8 cellular contexts compared by ENCODE assay signal in the genomic region with DNA sequence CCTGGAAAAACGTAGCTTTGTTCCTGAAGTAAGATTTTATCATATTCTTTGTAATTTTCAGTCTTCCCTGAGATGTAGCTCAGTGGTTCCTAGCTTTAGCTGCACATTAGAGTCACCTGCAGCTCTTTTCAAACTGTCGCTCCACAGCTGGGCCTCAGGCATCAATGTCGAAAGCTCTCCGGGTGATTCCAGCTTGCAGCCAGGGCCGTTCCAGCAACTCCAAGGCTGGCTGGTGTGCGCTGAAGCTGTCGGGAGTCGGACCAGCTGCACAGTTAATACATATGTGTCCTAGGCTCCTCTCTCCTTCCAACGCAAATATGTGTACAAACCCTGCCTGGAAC. TPM values are rescaled to one million over a fixed set of nuclear protein-coding genes. Genes with fewer than 3 reads are reported as not detected.
DNase-seq lines count a peak whose midpoint lies in the region; ATAC-seq and TF ChIP-seq lines count a peak whose summit lies in the region.

No MANE protein-coding gene starts in this region.

- ATAC-seq in HG02678 (IDR thresholded peaks at IDR 0.05; ENCODE audit: unreplicated experiment): peak; percentile 9
- peak; percentile 4; the same call in 1 of the 2 replicates for ATAC-seq in WTC11
- peak; percentile 6 for ATAC-seq in stimulated activated naive CD8-positive, alpha-beta T cell treated with anti-CD3 and anti-CD28 coated beads, Interleukin-15, amount 100 ng/mL, for 72 hours

- no peak for TF ChIP-seq CTCF in GM12875 (IDR thresholded peaks at IDR 0.05; ENCODE audit: borderline replicate concordance, insufficient read depth, low read depth, low read length)
- no peak for TF ChIP-seq CTCF in WTC11 (IDR thresholded peaks at IDR 0.05)

- POLR2A ChIA-PET in WTC11 (lab: Charles Lee): interaction anchor here (0.6 to 1.7 kb wide), 2 partner anchors 43 to 80 kb away, joined by 4 to 6 read pairs; a partner anchor contains a TSS

- H3K9me3 Mint-ChIP-seq in WTC11: no peaks in the 10 kb centered on the region
- no peaks in the 10 kb centered on the region for H3K9me3 Mint-ChIP-seq in stimulated activated naive CD8-positive, alpha-beta T cell treated with anti-CD3 and anti-CD28 coated beads, Interleukin-15, amount 100 ng/mL, for 72 hours

- H3K27me3 Mint-ChIP-seq in WTC11 (ENCODE audit: low read depth): peaks cover 5% of the 10 kb centered on the region; the same call in 1 of the 2 replicates
- H3K27me3 Mint-ChIP-seq in stimulated activated naive CD8-positive, alpha-beta T cell treated with anti-CD3 and anti-CD28 coated beads, Interleukin-15, amount 100 ng/mL, for 72 hours: no peaks in the 10 kb centered on the region

- H3K4me1 Mint-ChIP-seq in WTC11: peaks cover 23% of the 10 kb centered on the region
- peaks cover 54% of the 10 kb centered on the region for H3K4me1 Mint-ChIP-seq in stimulated activated naive CD8-positive, alpha-beta T cell treated with anti-CD3 and anti-CD28 coated beads, Interleukin-15, amount 100 ng/mL, for 72 hours

- peak overlapping the region; percentile 96 for H3K27ac Mint-ChIP-seq in WTC11
- peak overlapping the region; percentile 92 to 99 for H3K27ac Mint-ChIP-seq in stimulated activated naive CD8-positive, alpha-beta T cell treated with anti-CD3 and anti-CD28 coated beads, Interleukin-15, amount 100 ng/mL, for 72 hours

- no peaks in the 10 kb centered on the region for H3K36me3 Mint-ChIP-seq in WTC11

- H3K4me3 Mint-ChIP-seq in WTC11: peak overlapping the region; percentile 98
- peak overlapping the region; percentile 93 to 97 for H3K4me3 Mint-ChIP-seq in stimulated activated naive CD8-positive, alpha-beta T cell treated with anti-CD3 and anti-CD28 coated beads, Interleukin-15, amount 100 ng/mL, for 72 hours

- CTCF ChIA-PET in WTC11 (lab: Charles Lee): interaction anchor here (1.7 to 2.6 kb wide), 3 partner anchors 49 to 111 kb away, joined by 4 to 9 read pairs (median 8); no protein-coding TSS in a partner anchor

- H3K4me3 ChIP-seq in GM12875 (ENCODE audit: low read depth, low read length) (peak overlapping the region; percentile 83), iPS-11a (ENCODE audit: low read depth, low read length) (peak overlapping the region; percentile 93)

- DNase-seq in WTC11 (ENCODE audit: low spot score) (no peak), foreskin melanocyte (no peak), pons (ENCODE audit: low spot score) (no peak), GDM1 (lab: John Stamatoyannopoulos, UW) (no peak)
- DNase-seq in stimulated activated naive CD8-positive, alpha-beta T cell treated with anti-CD3 and anti-CD28 coated beads, Interleukin-15, amount 100 ng/mL, for 72 hours: no peak

TF ChIP-seq in WTC11, 78 proteins besides CTCF, POLR2A, EP300 and RAD21:
- TF ChIP-seq ZNF232 (CRISPR knock-in tag; IDR thresholded peaks at IDR 0.05) (no peak), NR3C1 (CRISPR knock-in tag; conservative IDR thresholded peaks at IDR 0.05; ENCODE audit: low read depth) (no peak)
- TF ChIP-seq, protein P1, sequence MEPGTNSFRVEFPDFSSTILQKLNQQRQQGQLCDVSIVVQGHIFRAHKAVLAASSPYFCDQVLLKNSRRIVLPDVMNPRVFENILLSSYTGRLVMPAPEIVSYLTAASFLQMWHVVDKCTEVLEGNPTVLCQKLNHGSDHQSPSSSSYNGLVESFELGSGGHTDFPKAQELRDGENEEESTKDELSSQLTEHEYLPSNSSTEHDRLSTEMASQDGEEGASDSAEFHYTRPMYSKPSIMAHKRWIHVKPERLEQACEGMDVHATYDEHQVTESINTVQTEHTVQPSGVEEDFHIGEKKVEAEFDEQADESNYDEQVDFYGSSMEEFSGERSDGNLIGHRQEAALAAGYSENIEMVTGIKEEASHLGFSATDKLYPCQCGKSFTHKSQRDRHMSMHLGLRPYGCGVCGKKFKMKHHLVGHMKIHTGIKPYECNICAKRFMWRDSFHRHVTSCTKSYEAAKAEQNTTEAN (CRISPR knock-in tag; IDR thresholded peaks at IDR 0.05): no peak
- TF ChIP-seq, protein P2, sequence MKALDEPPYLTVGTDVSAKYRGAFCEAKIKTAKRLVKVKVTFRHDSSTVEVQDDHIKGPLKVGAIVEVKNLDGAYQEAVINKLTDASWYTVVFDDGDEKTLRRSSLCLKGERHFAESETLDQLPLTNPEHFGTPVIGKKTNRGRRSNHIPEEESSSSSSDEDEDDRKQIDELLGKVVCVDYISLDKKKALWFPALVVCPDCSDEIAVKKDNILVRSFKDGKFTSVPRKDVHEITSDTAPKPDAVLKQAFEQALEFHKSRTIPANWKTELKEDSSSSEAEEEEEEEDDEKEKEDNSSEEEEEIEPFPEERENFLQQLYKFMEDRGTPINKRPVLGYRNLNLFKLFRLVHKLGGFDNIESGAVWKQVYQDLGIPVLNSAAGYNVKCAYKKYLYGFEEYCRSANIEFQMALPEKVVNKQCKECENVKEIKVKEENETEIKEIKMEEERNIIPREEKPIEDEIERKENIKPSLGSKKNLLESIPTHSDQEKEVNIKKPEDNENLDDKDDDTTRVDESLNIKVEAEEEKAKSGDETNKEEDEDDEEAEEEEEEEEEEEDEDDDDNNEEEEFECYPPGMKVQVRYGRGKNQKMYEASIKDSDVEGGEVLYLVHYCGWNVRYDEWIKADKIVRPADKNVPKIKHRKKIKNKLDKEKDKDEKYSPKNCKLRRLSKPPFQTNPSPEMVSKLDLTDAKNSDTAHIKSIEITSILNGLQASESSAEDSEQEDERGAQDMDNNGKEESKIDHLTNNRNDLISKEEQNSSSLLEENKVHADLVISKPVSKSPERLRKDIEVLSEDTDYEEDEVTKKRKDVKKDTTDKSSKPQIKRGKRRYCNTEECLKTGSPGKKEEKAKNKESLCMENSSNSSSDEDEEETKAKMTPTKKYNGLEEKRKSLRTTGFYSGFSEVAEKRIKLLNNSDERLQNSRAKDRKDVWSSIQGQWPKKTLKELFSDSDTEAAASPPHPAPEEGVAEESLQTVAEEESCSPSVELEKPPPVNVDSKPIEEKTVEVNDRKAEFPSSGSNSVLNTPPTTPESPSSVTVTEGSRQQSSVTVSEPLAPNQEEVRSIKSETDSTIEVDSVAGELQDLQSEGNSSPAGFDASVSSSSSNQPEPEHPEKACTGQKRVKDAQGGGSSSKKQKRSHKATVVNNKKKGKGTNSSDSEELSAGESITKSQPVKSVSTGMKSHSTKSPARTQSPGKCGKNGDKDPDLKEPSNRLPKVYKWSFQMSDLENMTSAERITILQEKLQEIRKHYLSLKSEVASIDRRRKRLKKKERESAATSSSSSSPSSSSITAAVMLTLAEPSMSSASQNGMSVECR (CRISPR knock-in tag; IDR thresholded peaks at IDR 0.05; ENCODE audit: borderline replicate concordance): peak; percentile 13; the same call in 1 of the 2 replicates
- TF ChIP-seq, protein P3, sequence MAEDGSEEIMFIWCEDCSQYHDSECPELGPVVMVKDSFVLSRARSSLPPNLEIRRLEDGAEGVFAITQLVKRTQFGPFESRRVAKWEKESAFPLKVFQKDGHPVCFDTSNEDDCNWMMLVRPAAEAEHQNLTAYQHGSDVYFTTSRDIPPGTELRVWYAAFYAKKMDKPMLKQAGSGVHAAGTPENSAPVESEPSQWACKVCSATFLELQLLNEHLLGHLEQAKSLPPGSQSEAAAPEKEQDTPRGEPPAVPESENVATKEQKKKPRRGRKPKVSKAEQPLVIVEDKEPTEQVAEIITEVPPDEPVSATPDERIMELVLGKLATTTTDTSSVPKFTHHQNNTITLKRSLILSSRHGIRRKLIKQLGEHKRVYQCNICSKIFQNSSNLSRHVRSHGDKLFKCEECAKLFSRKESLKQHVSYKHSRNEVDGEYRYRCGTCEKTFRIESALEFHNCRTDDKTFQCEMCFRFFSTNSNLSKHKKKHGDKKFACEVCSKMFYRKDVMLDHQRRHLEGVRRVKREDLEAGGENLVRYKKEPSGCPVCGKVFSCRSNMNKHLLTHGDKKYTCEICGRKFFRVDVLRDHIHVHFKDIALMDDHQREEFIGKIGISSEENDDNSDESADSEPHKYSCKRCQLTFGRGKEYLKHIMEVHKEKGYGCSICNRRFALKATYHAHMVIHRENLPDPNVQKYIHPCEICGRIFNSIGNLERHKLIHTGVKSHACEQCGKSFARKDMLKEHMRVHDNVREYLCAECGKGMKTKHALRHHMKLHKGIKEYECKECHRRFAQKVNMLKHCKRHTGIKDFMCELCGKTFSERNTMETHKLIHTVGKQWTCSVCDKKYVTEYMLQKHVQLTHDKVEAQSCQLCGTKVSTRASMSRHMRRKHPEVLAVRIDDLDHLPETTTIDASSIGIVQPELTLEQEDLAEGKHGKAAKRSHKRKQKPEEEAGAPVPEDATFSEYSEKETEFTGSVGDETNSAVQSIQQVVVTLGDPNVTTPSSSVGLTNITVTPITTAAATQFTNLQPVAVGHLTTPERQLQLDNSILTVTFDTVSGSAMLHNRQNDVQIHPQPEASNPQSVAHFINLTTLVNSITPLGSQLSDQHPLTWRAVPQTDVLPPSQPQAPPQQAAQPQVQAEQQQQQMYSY (CRISPR knock-in tag; IDR thresholded peaks at IDR 0.05): no peak
- TF ChIP-seq, protein P4, sequence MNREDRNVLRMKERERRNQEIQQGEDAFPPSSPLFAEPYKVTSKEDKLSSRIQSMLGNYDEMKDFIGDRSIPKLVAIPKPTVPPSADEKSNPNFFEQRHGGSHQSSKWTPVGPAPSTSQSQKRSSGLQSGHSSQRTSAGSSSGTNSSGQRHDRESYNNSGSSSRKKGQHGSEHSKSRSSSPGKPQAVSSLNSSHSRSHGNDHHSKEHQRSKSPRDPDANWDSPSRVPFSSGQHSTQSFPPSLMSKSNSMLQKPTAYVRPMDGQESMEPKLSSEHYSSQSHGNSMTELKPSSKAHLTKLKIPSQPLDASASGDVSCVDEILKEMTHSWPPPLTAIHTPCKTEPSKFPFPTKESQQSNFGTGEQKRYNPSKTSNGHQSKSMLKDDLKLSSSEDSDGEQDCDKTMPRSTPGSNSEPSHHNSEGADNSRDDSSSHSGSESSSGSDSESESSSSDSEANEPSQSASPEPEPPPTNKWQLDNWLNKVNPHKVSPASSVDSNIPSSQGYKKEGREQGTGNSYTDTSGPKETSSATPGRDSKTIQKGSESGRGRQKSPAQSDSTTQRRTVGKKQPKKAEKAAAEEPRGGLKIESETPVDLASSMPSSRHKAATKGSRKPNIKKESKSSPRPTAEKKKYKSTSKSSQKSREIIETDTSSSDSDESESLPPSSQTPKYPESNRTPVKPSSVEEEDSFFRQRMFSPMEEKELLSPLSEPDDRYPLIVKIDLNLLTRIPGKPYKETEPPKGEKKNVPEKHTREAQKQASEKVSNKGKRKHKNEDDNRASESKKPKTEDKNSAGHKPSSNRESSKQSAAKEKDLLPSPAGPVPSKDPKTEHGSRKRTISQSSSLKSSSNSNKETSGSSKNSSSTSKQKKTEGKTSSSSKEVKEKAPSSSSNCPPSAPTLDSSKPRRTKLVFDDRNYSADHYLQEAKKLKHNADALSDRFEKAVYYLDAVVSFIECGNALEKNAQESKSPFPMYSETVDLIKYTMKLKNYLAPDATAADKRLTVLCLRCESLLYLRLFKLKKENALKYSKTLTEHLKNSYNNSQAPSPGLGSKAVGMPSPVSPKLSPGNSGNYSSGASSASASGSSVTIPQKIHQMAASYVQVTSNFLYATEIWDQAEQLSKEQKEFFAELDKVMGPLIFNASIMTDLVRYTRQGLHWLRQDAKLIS (CRISPR knock-in tag; IDR thresholded peaks at IDR 0.05; ENCODE audit: borderline replicate concordance): no peak

RNA-seq across cellular contexts. Expression of a gene that starts 0.6 kb away (rescaled TPM):
- 2.4 to 3.5 TPM (median 3.4 TPM) in 3 replicates for total RNA-seq in WTC11 (2021)

RNA-seq across cellular contexts. Expression of a gene that starts 5.4 kb away (rescaled TPM):
- total RNA-seq in WTC11 (2021): 18.0 to 19.3 TPM (median 18.2 TPM) in 3 replicates

RNA-seq across cellular contexts. Expression of a gene that starts 42.3 kb away (rescaled TPM):
- 9.4 to 10.8 TPM (median 10.3 TPM) in 3 replicates for total RNA-seq in WTC11 (2021)

RNA-seq across cellular contexts. Expression of a gene that starts 43.4 kb away (rescaled TPM):
- 60.4 to 70.3 TPM (median 62.2 TPM) in 3 replicates for total RNA-seq in WTC11 (2021)
